16 cellular contexts compared by ENCODE assay signal in the genomic region with DNA sequence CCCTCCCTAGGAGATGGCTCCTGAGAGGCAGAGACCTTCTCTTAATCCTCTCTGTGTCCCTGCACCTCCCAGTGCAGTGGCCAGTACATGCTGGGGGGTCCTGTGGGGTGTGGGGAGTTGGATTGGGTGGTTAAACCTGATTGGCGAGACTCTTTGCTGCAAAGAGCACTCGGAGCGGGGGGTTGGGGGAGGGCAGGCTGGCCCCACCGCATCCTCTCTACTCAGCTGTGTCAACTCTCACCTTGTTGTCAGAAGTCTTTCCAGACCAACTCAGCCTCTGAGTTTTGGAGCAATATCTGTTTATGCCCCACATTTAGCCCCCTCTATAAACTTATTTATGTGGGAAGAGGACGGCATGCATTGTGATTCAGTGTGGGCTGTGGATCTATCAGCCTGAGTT. TPM values are rescaled to one million over a fixed set of nuclear protein-coding genes. Genes with fewer than 3 reads are reported as not detected.
A peak's percentile ranks its signal among the peaks of the same experiment; 100 is the strongest.
DNase-seq lines count a peak whose midpoint lies in the region; ATAC-seq and TF ChIP-seq lines count a peak whose summit lies in the region.
"Had no signal": no experiment of that assay in that cellular context is flagged by ENCODE, and none has a peak within 500 bp of the region (broad histone marks: within the 10 kb centered on the region; RNA-seq: fewer than 3 reads in every experiment).

No MANE protein-coding gene starts in this region.

- peak; percentile 44 for ATAC-seq in CD4-positive, alpha-beta T cell (ENCODE audit: poor library complexity)
- ATAC-seq in mucosa of descending colon (peak; percentile 64), body of pancreas (no peak)
- no peak for ATAC-seq in activated CD4-positive, CD25-positive, alpha-beta regulatory T cell treated with anti-CD3 and anti-CD28 coated beads, Interleukin-2, amount 50 U/mL, for 24 hours

- H3K9me3 ChIP-seq in CD4-positive, alpha-beta T cell (ENCODE audit: control insufficient read depth, low read length), result no peaks in the 10 kb centered on the region
- no peaks in the 10 kb centered on the region for H3K9me3 ChIP-seq in mucosa of descending colon
- no peaks in the 10 kb centered on the region for H3K9me3 ChIP-seq in body of pancreas
- H3K9me3 ChIP-seq: sigmoid colon, SJCRH30, stomach had no signal

- DNase-seq in CD4-positive, alpha-beta T cell, result peak; percentile 58 to 74 (median 62)
- DNase-seq in activated gamma-delta T cell (lab: John Stamatoyannopoulos, UW) (peak; percentile 25), mucosa of descending colon (no peak), osteocyte (ENCODE audit: extremely low spot score, unreplicated experiment) (no peak), NCI-H146 (lab: John Stamatoyannopoulos, UW) (no peak), body of pancreas (no peak)
- DNase-seq: NCI-H1048, NCI-H2171 treated with DMSO at 0.1 percent for 48 hours, sigmoid colon, SJCRH30, stomach had no signal

- H3K9me3 Mint-ChIP-seq in CD4-positive, alpha-beta T cell, result no peaks in the 10 kb centered on the region
- no peaks in the 10 kb centered on the region for H3K9me3 Mint-ChIP-seq in T-helper 1 cell treated with Interleukin-12 subunit alpha and Interleukin-12 subunit beta and Interleukin-4 antibody, amounts not matched to agents 30 μg/mL and 1 μg/mL, for 36 hours
- no peaks in the 10 kb centered on the region for H3K9me3 Mint-ChIP-seq in osteocyte (ENCODE audit: unreplicated experiment)

- TF ChIP-seq CTCF in CD4-positive, alpha-beta T cell (IDR thresholded peaks at IDR 0.05), result no peak
- no peak for TF ChIP-seq CTCF in mucosa of descending colon (IDR thresholded peaks at IDR 0.05)
- TF ChIP-seq CTCF in osteocyte (IDR thresholded peaks at IDR 0.05), result no peak
- no peak for TF ChIP-seq CTCF in body of pancreas (IDR thresholded peaks at IDR 0.05)

- H3K4me3 Mint-ChIP-seq in CD4-positive, alpha-beta T cell, result peak overlapping the region; percentile 73
- H3K4me3 Mint-ChIP-seq in T-helper 1 cell treated with Interleukin-12 subunit alpha and Interleukin-12 subunit beta and Interleukin-4 antibody, amounts not matched to agents 30 μg/mL and 1 μg/mL, for 36 hours, result peak overlapping the region; percentile 53
- no peak overlapping the region for H3K4me3 Mint-ChIP-seq in osteocyte (ENCODE audit: unreplicated experiment)

- H3K27ac Mint-ChIP-seq in CD4-positive, alpha-beta T cell, result peak overlapping the region; percentile 98
- H3K27ac Mint-ChIP-seq in T-helper 1 cell treated with Interleukin-12 subunit alpha and Interleukin-12 subunit beta and Interleukin-4 antibody, amounts not matched to agents 30 μg/mL and 1 μg/mL, for 36 hours, result peak overlapping the region; percentile 89
- H3K27ac Mint-ChIP-seq in osteocyte (ENCODE audit: unreplicated experiment), result no peak overlapping the region

- WGBS in body of pancreas, 2 donors, result 49 to 55% methylated on average over 5 of the region's 5 CpGs

- H3K4me1 Mint-ChIP-seq in CD4-positive, alpha-beta T cell (ENCODE audit: low read depth), result peaks cover 95% of the 10 kb centered on the region
- H3K4me1 Mint-ChIP-seq in T-helper 1 cell treated with Interleukin-12 subunit alpha and Interleukin-12 subunit beta and Interleukin-4 antibody, amounts not matched to agents 30 μg/mL and 1 μg/mL, for 36 hours (ENCODE audit: low read depth), result peaks cover 81% of the 10 kb centered on the region
- H3K4me1 Mint-ChIP-seq in osteocyte (ENCODE audit: unreplicated experiment), result no peaks in the 10 kb centered on the region

- CTCF ChIA-PET in CD4-positive, alpha-beta T cell (lab: Charles Lee), result interaction anchor here (1.0 to 17.1 kb wide), 4 partner anchors 8 to 74 kb away, joined by 3 to 288 read pairs (median 4); a partner anchor contains a TSS

- H3K27ac ChIP-seq in CD4-positive, alpha-beta T cell (ENCODE audit: low read depth, low read length), result peak overlapping the region; percentile 99
- H3K27ac ChIP-seq in body of pancreas, result no peak overlapping the region
- H3K27ac ChIP-seq: sigmoid colon, SJCRH30 had no signal

- intact Hi-C loops in CD4-positive, alpha-beta T cell (cut with DNase I, micrococcal nuclease), result loop anchor here (1.0 to 5.0 kb wide), 2 partner anchors 8 to 285 kb away; no protein-coding TSS in a partner anchor
- intact Hi-C loops in mucosa of descending colon (cut with DNase I, micrococcal nuclease) (no loop called here), body of pancreas (cut with DNase I) (no loop called here)

- H3K36me3 Mint-ChIP-seq in CD4-positive, alpha-beta T cell (ENCODE audit: low read depth), result no peaks in the 10 kb centered on the region
- H3K36me3 Mint-ChIP-seq in T-helper 1 cell treated with Interleukin-12 subunit alpha and Interleukin-12 subunit beta and Interleukin-4 antibody, amounts not matched to agents 30 μg/mL and 1 μg/mL, for 36 hours (ENCODE audit: low read depth), result peaks cover 7% of the 10 kb centered on the region
- no peaks in the 10 kb centered on the region for H3K36me3 Mint-ChIP-seq in osteocyte (ENCODE audit: unreplicated experiment)

- H3K27me3 Mint-ChIP-seq in CD4-positive, alpha-beta T cell, result no peaks in the 10 kb centered on the region
- no peaks in the 10 kb centered on the region for H3K27me3 Mint-ChIP-seq in T-helper 1 cell treated with Interleukin-12 subunit alpha and Interleukin-12 subunit beta and Interleukin-4 antibody, amounts not matched to agents 30 μg/mL and 1 μg/mL, for 36 hours (ENCODE audit: low read depth)
- H3K27me3 Mint-ChIP-seq in osteocyte (ENCODE audit: unreplicated experiment), result peaks cover 41% of the 10 kb centered on the region

- POLR2A ChIA-PET in CD4-positive, alpha-beta T cell (lab: Charles Lee), result interaction anchor here (0.7 to 29.4 kb wide), 10 partner anchors 10 to 1082 kb away, joined by 3 to 1290 read pairs (median 4); a partner anchor contains a TSS

- H3K36me3 ChIP-seq in mucosa of descending colon (ENCODE audit: low read depth), result no peaks in the 10 kb centered on the region
- H3K36me3 ChIP-seq in body of pancreas (replicated peaks in 1 of 2; ENCODE audit: insufficient read depth in 1 of 2, low read depth in 2 of 2), result no peaks in the 10 kb centered on the region
- H3K36me3 ChIP-seq: sigmoid colon, SJCRH30, stomach had no signal

- no peak for TF ChIP-seq POLR2A in body of pancreas (IDR thresholded peaks at IDR 0.05)

- H3K4me3 ChIP-seq in mucosa of descending colon (no peak overlapping the region), body of pancreas (no peak overlapping the region)
- H3K4me3 ChIP-seq: sigmoid colon, SJCRH30, stomach had no signal

- H3K4me1 ChIP-seq in mucosa of descending colon (ENCODE audit: low read depth) (no peaks in the 10 kb centered on the region), body of pancreas (no peaks in the 10 kb centered on the region)
- H3K4me1 ChIP-seq: SJCRH30 had no signal

- no peaks in the 10 kb centered on the region for H3K27me3 ChIP-seq in CD4-positive, alpha-beta T cell (ENCODE audit: control insufficient read depth, insufficient read depth, low read length)
- no peaks in the 10 kb centered on the region for H3K27me3 ChIP-seq in body of pancreas
- H3K27me3 ChIP-seq: sigmoid colon, stomach had no signal

RNA-seq across cellular contexts. Expression of a gene that starts 40.0 kb away (rescaled TPM):
- 10 to 100 TPM; 65.4 to 68.6 TPM for total RNA-seq in CD4-positive, alpha-beta T cell
- 10 to 100 TPM; 72.0 to 93.8 (median 87.9) TPM for total RNA-seq in mucosa of descending colon
- total RNA-seq in osteocyte, result 137 and 145 TPM in 2 replicates
- total RNA-seq in body of pancreas, result 10 to 100 TPM; 48.0 to 50.8 TPM

RNA-seq across cellular contexts. Expression of a gene that starts 42.4 kb away (rescaled TPM):
- 100 to 1,000 TPM; 170 to 180 TPM for total RNA-seq in CD4-positive, alpha-beta T cell
- total RNA-seq in mucosa of descending colon, result 1 to 10 TPM in 1 of 3 donors, under 1 TPM in 2; 0.44 to 3.2 (median 0.87) TPM
- total RNA-seq in osteocyte, result 0.21 TPM in 1 of 2 replicates, not detected in the other
- under 1 TPM in 1 of 2 donors, not detected in 1; 0.26 TPM for total RNA-seq in body of pancreas
- total RNA-seq: bronchial epithelial cell, fibroblast of villous mesenchyme, H4, sigmoid colon, SJCRH30 had no signal

RNA-seq across cellular contexts. Expression of a gene that starts 57.3 kb away (rescaled TPM):
- total RNA-seq in CD4-positive, alpha-beta T cell, result not detected
- total RNA-seq in mucosa of descending colon, result 1 to 10 TPM in 1 of 3 donors, under 1 TPM in 1, not detected in 1; 0.43 to 1.0 TPM
- not detected in 2 replicates for total RNA-seq in osteocyte
- total RNA-seq in body of pancreas, result 1 to 10 TPM in 1 of 2 donors, under 1 TPM in 1; 0.66 to 1.6 TPM
- total RNA-seq: bronchial epithelial cell, fibroblast of villous mesenchyme, SJCRH30 had no signal

Comparison
In these comparisons a context has a peak if more than half of its experiments do, and no peak if none do; other contexts are left out.
1. ATAC-seq: peak in CD4-positive, alpha-beta T cell (single experiment) and mucosa of descending colon (single experiment); none in activated CD4-positive, CD25-positive, alpha-beta regulatory T cell treated with anti-CD3 and anti-CD28 coated beads, Interleukin-2, amount 50 U/mL, for 24 hours (0 of 2) and body of pancreas (single experiment).
2. DNase-seq: peak in CD4-positive, alpha-beta T cell (10 of 10) and activated gamma-delta T cell (single experiment); none in mucosa of descending colon (0 of 3), osteocyte (single experiment), NCI-H146 (single experiment) and body of pancreas (0 of 4).
3. RNA of a gene that starts 42.4 kb away (total RNA-seq): 170 to 180 TPM in CD4-positive, alpha-beta T cell; 0.44 to 3.2 TPM in mucosa of descending colon, 0.26 TPM in body of pancreas and 0.21 TPM in osteocyte; every median in the first group is over 10 times any median in the second.
4. intact Hi-C loops: an anchor here in CD4-positive, alpha-beta T cell (1.0 to 5.0 kb wide); none called in mucosa of descending colon and body of pancreas.